ENCODE assay signal across 8 cellular contexts in genomic region chr5:16934123-16934522, GRCh38. TPM values are rescaled to one million over a fixed set of nuclear protein-coding genes. Genes with fewer than 3 reads are reported as not detected.
A peak's percentile ranks its signal among the peaks of the same experiment; 100 is the strongest.
DNase-seq lines count a peak whose midpoint lies in the region; ATAC-seq and TF ChIP-seq lines count a peak whose summit lies in the region.

No MANE protein-coding gene starts in this region.

- H3K27ac ChIP-seq in ascending aorta (no peak overlapping the region), iPS-20b (ENCODE audit: low read length) (no peak overlapping the region)

- DNase-seq in CD14-positive monocyte (ENCODE audit: low spot score) (peak; percentile 48), NCI-H526 treated with DMSO at 0.1 percent for 48 hours (lab: John Stamatoyannopoulos, UW) (peak; percentile 61), ascending aorta (ENCODE audit: low spot score in 2 of 2) (peak in 1 of 2 donors; percentile 66)
- peak; percentile 25 to 35 for DNase-seq in stimulated activated CD4-positive, alpha-beta T cell treated with anti-CD3 and anti-CD28 coated beads, Interleukin-15, amount 100 ng/mL, for 48 hours (ENCODE audit: low read depth in 2 of 2)

- ATAC-seq in GM18517 (IDR thresholded peaks at IDR 0.05; ENCODE audit: unreplicated experiment) (peak; percentile 70), HG03066 (IDR thresholded peaks at IDR 0.05; ENCODE audit: low read depth, unreplicated experiment) (peak; percentile 57), esophagus mucosa (no peak)

- peak overlapping the region; percentile 59 to 85 for H3K4me3 Mint-ChIP-seq in CD14-positive monocyte

- H3K36me3 Mint-ChIP-seq in CD14-positive monocyte, result peaks cover 0 to 8% of the 10 kb centered on the region in 2 donors

- no peak overlapping the region for H3K9ac ChIP-seq in iPS-20b (ENCODE audit: low read depth, low read length)

- intact Hi-C loops in CD14-positive monocyte (cut with micrococcal nuclease), result loop anchor here in 1 of 2 donors (10.0 kb wide), 2 partner anchors 139 to 201 kb away; no protein-coding TSS in a partner anchor
- intact Hi-C loops in ascending aorta (cut with DNase I), result no loop called here

- H3K4me1 ChIP-seq in ascending aorta (no peaks in the 10 kb centered on the region), iPS-20b (ENCODE audit: insufficient read depth, low read length) (peaks cover 23% of the 10 kb centered on the region)

- H3K4me1 Mint-ChIP-seq in CD14-positive monocyte, result peaks cover 38% of the 10 kb centered on the region

- H3K9me3 ChIP-seq in ascending aorta (no peaks in the 10 kb centered on the region), iPS-20b (ENCODE audit: insufficient read depth, low read depth, low read length) (no peaks in the 10 kb centered on the region)

- peak; percentile 96 for TF ChIP-seq CTCF in CD14-positive monocyte (IDR thresholded peaks at IDR 0.05)
- TF ChIP-seq CTCF in ascending aorta (IDR thresholded peaks at IDR 0.05), result peak; percentile 50 to 66 (median 50)

- H3K36me3 ChIP-seq in ascending aorta, result no peaks in the 10 kb centered on the region
- H3K36me3 ChIP-seq in iPS-20b (ENCODE audit: insufficient read depth, low read depth, low read length), result no peaks in the 10 kb centered on the region

- no peaks in the 10 kb centered on the region for H3K27me3 ChIP-seq in ascending aorta
- H3K27me3 ChIP-seq in iPS-20b (ENCODE audit: insufficient read depth, low read length), result peaks cover 58% of the 10 kb centered on the region

- peaks cover 58 to 76% (median 62%) of the 10 kb centered on the region in 3 donors for H3K27me3 Mint-ChIP-seq in CD14-positive monocyte (ENCODE audit: low read depth in 3 of 3)

- H3K4me3 ChIP-seq in ascending aorta (peak overlapping the region; percentile 56 to 88), iPS-20b (ENCODE audit: low read length) (peak overlapping the region; percentile 87)

- H3K27ac Mint-ChIP-seq in CD14-positive monocyte, result no peak overlapping the region

- peaks cover 0 to 22% (median 6%) of the 10 kb centered on the region in 7 donors for H3K9me3 Mint-ChIP-seq in CD14-positive monocyte

RNA-seq across cellular contexts. Expression of gene MYO10, which starts 2.0 kb away (rescaled TPM):
- 1 to 10 TPM in 1 of 2 donors, under 1 TPM in 1; 0.23 to 1.1 TPM for polyA plus RNA-seq in CD14-positive monocyte
- total RNA-seq in ascending aorta (20.0 TPM), esophagus mucosa (27.3 TPM)
